In genomic region chr21:38322551-38322950, GRCh38 we compare ENCODE assay signal across 24 cellular contexts.
DNase-seq lines count a peak whose midpoint lies in the region; ATAC-seq and TF ChIP-seq lines count a peak whose summit lies in the region.
"Had no signal": no experiment of that assay in that cellular context is flagged by ENCODE, and none has a peak within 500 bp of the region (broad histone marks: within the 10 kb centered on the region; RNA-seq: fewer than 3 reads in every experiment).

No MANE protein-coding gene starts in this region.

- H3K9me3 Mint-ChIP-seq in HFFc6: no peaks in the 10 kb centered on the region
- H3K9me3 Mint-ChIP-seq: activated CD4-positive, alpha-beta T cell treated with anti-CD3 and anti-CD28 coated beads, Interleukin-2, amount 10 ng/mL, durations not matched to agents 7 days and 5 days; activated naive CD4-positive, alpha-beta T cell treated with anti-CD3 and anti-CD28 coated beads, Interleukin-2, amount 50 U/mL, for 24 hours had no signal

- H3K4me1 ChIP-seq in skeletal muscle satellite cell (ENCODE audit: control insufficient read depth, insufficient read depth, low read length) (peaks cover 70% of the 10 kb centered on the region), foreskin keratinocyte (peaks cover 30% of the 10 kb centered on the region)
- H3K4me1 ChIP-seq: gastroesophageal sphincter, HAP-1, pancreas had no signal

- H3K4me3 Mint-ChIP-seq in HFFc6: peak overlapping the region; percentile 73; the same call in 1 of the 2 replicates
- H3K4me3 Mint-ChIP-seq: activated CD4-positive, alpha-beta T cell treated with anti-CD3 and anti-CD28 coated beads, Interleukin-2, amount 10 ng/mL, durations not matched to agents 7 days and 5 days; activated naive CD4-positive, alpha-beta T cell treated with anti-CD3 and anti-CD28 coated beads, Interleukin-2, amount 50 U/mL, for 24 hours; B cell had no signal

- no peaks in the 10 kb centered on the region for H3K9me3 ChIP-seq in skeletal muscle satellite cell (replicated peaks; ENCODE audit: low read length)
- H3K9me3 ChIP-seq: gastroesophageal sphincter, HAP-1, pancreas, right lobe of liver, SK-N-SH, vagina had no signal

- H3K4me1 Mint-ChIP-seq in HFFc6 (ENCODE audit: low read depth): peaks cover 90% of the 10 kb centered on the region
- H3K4me1 Mint-ChIP-seq: B cell had no signal

- H3K27me3 ChIP-seq in skeletal muscle satellite cell (ENCODE audit: control insufficient read depth, insufficient read depth, low read length) (no peaks in the 10 kb centered on the region), foreskin keratinocyte (no peaks in the 10 kb centered on the region)
- H3K27me3 ChIP-seq: pancreas, right lobe of liver, vagina had no signal

- peak overlapping the region; percentile 80 for H3K9ac ChIP-seq in skeletal muscle satellite cell (ENCODE audit: low read depth, low read length)
- H3K9ac ChIP-seq: SK-N-SH had no signal

- H3K36me3 ChIP-seq in skeletal muscle satellite cell (ENCODE audit: insufficient read depth, low read length): no peaks in the 10 kb centered on the region
- H3K36me3 ChIP-seq: gastroesophageal sphincter, HAP-1, pancreas, right lobe of liver, vagina, WERI-Rb-1 had no signal

- H3K4me3 ChIP-seq in skeletal muscle satellite cell (ENCODE audit: low read length): no peak overlapping the region
- H3K4me3 ChIP-seq: gastroesophageal sphincter, HAP-1, lung, pancreas, right lobe of liver, vagina had no signal

- no peak overlapping the region for H3K4me2 ChIP-seq in skeletal muscle satellite cell (ENCODE audit: low read length)
- H3K4me2 ChIP-seq: SK-N-SH had no signal

- no peaks in the 10 kb centered on the region for H3K36me3 Mint-ChIP-seq in HFFc6 (ENCODE audit: low read depth)
- H3K36me3 Mint-ChIP-seq: activated naive CD4-positive, alpha-beta T cell treated with anti-CD3 and anti-CD28 coated beads, Interleukin-2, amount 50 U/mL, for 24 hours had no signal

- no peak for ATAC-seq in foreskin keratinocyte
- ATAC-seq: gastroesophageal sphincter, pancreas, right lobe of liver had no signal

- DNase-seq in AG20443 (ENCODE audit: low spot score): peak; percentile 59
- peak; percentile 58 for DNase-seq in HFFc6
- DNase-seq in fibroblast of gingiva (ENCODE audit: low read depth): peak; percentile 74
- DNase-seq in NCI-H2227 (lab: John Stamatoyannopoulos, UW; ENCODE audit: unreplicated experiment): no peak
- DNase-seq in anterior cingulate cortex (lab: John Stamatoyannopoulos, UW): no peak
- DNase-seq in foreskin keratinocyte: no peak
- no peak for DNase-seq in stimulated activated naive CD4-positive, alpha-beta T cell treated with Interleukin-2 at 50 U/mL for 16 hours (lab: John Stamatoyannopoulos, UW)
- DNase-seq: activated CD4-positive, alpha-beta T cell treated with anti-CD3 and anti-CD28 coated beads, Interleukin-2, amount 10 ng/mL, durations not matched to agents 7 days and 5 days; Calu3; islet precursor cell; NCI-H1417; NCI-H510A treated with DMSO at 0.1 percent for 48 hours; NK-92 treated with Interleukin-12 subunit alpha and Interleukin-12 subunit beta, amount 100 ng/mL, for 24 hours; pancreas; right lobe of liver; SK-N-SH; WERI-Rb-1 had no signal

- TF ChIP-seq CTCF in HFFc6 (IDR thresholded peaks at IDR 0.05) (no peak), foreskin keratinocyte (conservative IDR thresholded peaks at IDR 0.05) (no peak)

- H3K27ac ChIP-seq in foreskin keratinocyte: no peak overlapping the region
- H3K27ac ChIP-seq: gastroesophageal sphincter, pancreas, right lobe of liver, vagina, WERI-Rb-1 had no signal

- peaks cover 2% of the 10 kb centered on the region; the same call in 1 of the 2 replicates for H3K27me3 Mint-ChIP-seq in HFFc6 (ENCODE audit: insufficient read depth)
- H3K27me3 Mint-ChIP-seq: activated CD4-positive, alpha-beta T cell treated with anti-CD3 and anti-CD28 coated beads, Interleukin-2, amount 10 ng/mL, durations not matched to agents 7 days and 5 days; activated naive CD4-positive, alpha-beta T cell treated with anti-CD3 and anti-CD28 coated beads, Interleukin-2, amount 50 U/mL, for 24 hours; B cell had no signal

- peak overlapping the region; percentile 90 for H3K27ac Mint-ChIP-seq in HFFc6
- H3K27ac Mint-ChIP-seq: activated CD4-positive, alpha-beta T cell treated with anti-CD3 and anti-CD28 coated beads, Interleukin-2, amount 10 ng/mL, durations not matched to agents 7 days and 5 days; B cell had no signal

Comparison
In these comparisons a context has a peak if more than half of its experiments do, and no peak if none do; other contexts are left out.
1. DNase-seq: peak in AG20443 (single experiment), HFFc6 (single experiment) and fibroblast of gingiva (single experiment); none in NCI-H2227 (single experiment), anterior cingulate cortex (0 of 58), foreskin keratinocyte (0 of 2) and stimulated activated naive CD4-positive, alpha-beta T cell treated with Interleukin-2 at 50 U/mL for 16 hours (single experiment).